Comparison of ENCODE assay signal across 1 cellular context in genomic region chr2:84459028-84459943, GRCh38.
TF ChIP-seq lines count a peak whose summit lies in the region.

SUCLG1 (minus strand) TSS chr2:84459280; CDS start chr2:84459269, 11 bp downstream.

TF ChIP-seq in HCT116, 20 proteins besides CTCF, POLR2A, EP300 and RAD21 (continued from another document):
- TF ChIP-seq, protein P1, sequence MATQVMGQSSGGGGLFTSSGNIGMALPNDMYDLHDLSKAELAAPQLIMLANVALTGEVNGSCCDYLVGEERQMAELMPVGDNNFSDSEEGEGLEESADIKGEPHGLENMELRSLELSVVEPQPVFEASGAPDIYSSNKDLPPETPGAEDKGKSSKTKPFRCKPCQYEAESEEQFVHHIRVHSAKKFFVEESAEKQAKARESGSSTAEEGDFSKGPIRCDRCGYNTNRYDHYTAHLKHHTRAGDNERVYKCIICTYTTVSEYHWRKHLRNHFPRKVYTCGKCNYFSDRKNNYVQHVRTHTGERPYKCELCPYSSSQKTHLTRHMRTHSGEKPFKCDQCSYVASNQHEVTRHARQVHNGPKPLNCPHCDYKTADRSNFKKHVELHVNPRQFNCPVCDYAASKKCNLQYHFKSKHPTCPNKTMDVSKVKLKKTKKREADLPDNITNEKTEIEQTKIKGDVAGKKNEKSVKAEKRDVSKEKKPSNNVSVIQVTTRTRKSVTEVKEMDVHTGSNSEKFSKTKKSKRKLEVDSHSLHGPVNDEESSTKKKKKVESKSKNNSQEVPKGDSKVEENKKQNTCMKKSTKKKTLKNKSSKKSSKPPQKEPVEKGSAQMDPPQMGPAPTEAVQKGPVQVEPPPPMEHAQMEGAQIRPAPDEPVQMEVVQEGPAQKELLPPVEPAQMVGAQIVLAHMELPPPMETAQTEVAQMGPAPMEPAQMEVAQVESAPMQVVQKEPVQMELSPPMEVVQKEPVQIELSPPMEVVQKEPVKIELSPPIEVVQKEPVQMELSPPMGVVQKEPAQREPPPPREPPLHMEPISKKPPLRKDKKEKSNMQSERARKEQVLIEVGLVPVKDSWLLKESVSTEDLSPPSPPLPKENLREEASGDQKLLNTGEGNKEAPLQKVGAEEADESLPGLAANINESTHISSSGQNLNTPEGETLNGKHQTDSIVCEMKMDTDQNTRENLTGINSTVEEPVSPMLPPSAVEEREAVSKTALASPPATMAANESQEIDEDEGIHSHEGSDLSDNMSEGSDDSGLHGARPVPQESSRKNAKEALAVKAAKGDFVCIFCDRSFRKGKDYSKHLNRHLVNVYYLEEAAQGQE (IDR thresholded peaks at IDR 0.05; ENCODE audit: low read depth) = no peak
- TF ChIP-seq SRF (IDR thresholded peaks at IDR 0.05; ENCODE audit: low read depth) (0 out of 2 replicates have a peak, but pooled peaks have one; percentile 27), EZH2 (IDR thresholded peaks at IDR 0.05) (no peak), CBX3 (IDR thresholded peaks at IDR 0.05; ENCODE audit: low read depth) (no peak), ATF3 (IDR thresholded peaks at IDR 0.05) (no peak), YY1 (IDR thresholded peaks at IDR 0.05; ENCODE audit: extremely low read depth, insufficient replicate concordance, low read depth, low read length) (no peak), SIN3A (IDR thresholded peaks at IDR 0.05; ENCODE audit: low read depth) (peak; percentile 54; the same call in 1 of the 2 replicates), SP1 (IDR thresholded peaks at IDR 0.05; ENCODE audit: low read depth) (peak; percentile 83), EZH2phosphoT487 (IDR thresholded peaks at IDR 0.05; ENCODE audit: borderline replicate concordance) (no peak), FOSL1 (IDR thresholded peaks at IDR 0.05; ENCODE audit: low read depth) (0 out of 2 replicates have a peak, but pooled peaks have one; percentile 9), JUND (IDR thresholded peaks at IDR 0.05) (no peak)
- TF ChIP-seq, protein P2, sequence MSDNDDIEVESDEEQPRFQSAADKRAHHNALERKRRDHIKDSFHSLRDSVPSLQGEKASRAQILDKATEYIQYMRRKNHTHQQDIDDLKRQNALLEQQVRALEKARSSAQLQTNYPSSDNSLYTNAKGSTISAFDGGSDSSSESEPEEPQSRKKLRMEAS (IDR thresholded peaks at IDR 0.05) = peak; percentile 65
TF ChIP-seq in HCT116: peak in this region for 8.
